In the genomic region with DNA sequence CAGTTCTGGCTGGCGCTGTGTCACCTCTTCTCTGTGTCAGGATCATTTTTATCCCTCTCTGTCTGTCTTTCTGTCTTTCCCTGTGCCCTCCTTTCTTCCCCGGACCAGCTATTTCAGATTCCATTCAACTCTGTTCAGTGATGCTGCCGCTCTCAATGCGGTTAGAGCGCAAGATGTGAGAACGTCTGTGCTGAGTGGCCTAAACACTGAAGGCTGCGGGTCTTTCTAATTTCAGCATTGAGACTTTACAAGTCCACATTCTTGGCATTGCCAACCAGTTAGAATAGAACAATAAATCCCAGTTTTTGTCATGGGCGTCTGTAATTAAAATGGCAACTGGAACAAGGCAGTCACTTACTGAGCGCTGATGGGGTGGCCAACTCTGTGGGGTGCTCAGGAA, we compare ENCODE assay signal across 16 cellular contexts.
"Had no signal": no experiment of that assay in that cellular context is flagged by ENCODE, and none has a peak within 500 bp of the region (broad histone marks: within the 10 kb centered on the region; RNA-seq: fewer than 3 reads in every experiment).

No MANE protein-coding gene starts in this region.

- H3K27me3 Mint-ChIP-seq: activated CD4-positive, alpha-beta memory T cell treated with anti-CD3 and anti-CD28 coated beads, Interleukin-2, amount 10 ng/mL, durations not matched to agents 7 days and 5 days; activated naive CD8-positive, alpha-beta T cell treated with anti-CD3 and anti-CD28 coated beads, Interleukin-2, amount 10 ng/mL, durations not matched to agents 7 days and 5 days had no signal

- DNase-seq: activated CD4-positive, alpha-beta memory T cell treated with anti-CD3 and anti-CD28 coated beads, Interleukin-2, amount 10 ng/mL, durations not matched to agents 7 days and 5 days; activated CD8-positive, alpha-beta memory T cell treated with anti-CD3 and anti-CD28 coated beads, Interleukin-2, amount 50 U/mL, for 4 hours; activated gamma-delta T cell treated with Interleukin-2 at 50 U/mL for 16 hours; activated naive CD8-positive, alpha-beta T cell treated with anti-CD3 and anti-CD28 coated beads, Interleukin-2, amount 10 ng/mL, durations not matched to agents 7 days and 5 days; activated T-cell treated with anti-CD3 and anti-CD28 coated beads, Interleukin-2, amount 50 U/mL, for 48 hours; aorta; left colon; lower lobe of right lung; stimulated activated CD4-positive, alpha-beta T cell treated with anti-CD3 and anti-CD28 coated beads, Interleukin-15, amount 100 ng/mL, for 24 hours; stimulated activated CD4-positive, alpha-beta T cell treated with anti-CD3 and anti-CD28 coated beads, Interleukin-4, amount 100 ng/mL, for 1 hour; stimulated activated naive CD4-positive, alpha-beta T cell; WERI-Rb-1 had no signal

- H3K27me3 ChIP-seq: cardiac muscle cell, neutrophil had no signal

- H3K36me3 ChIP-seq: cardiac muscle cell, WERI-Rb-1 had no signal

- ATAC-seq: left colon, SK-N-SH treated with all-trans-retinoic acid at 6 μM for 48 hours had no signal

- H3K4me3 ChIP-seq: cardiac muscle cell, lower lobe of right lung, skin epidermis had no signal

- H3K9me3 Mint-ChIP-seq: activated CD4-positive, alpha-beta memory T cell treated with anti-CD3 and anti-CD28 coated beads, Interleukin-2, amount 10 ng/mL, durations not matched to agents 7 days and 5 days; activated naive CD8-positive, alpha-beta T cell treated with anti-CD3 and anti-CD28 coated beads, Interleukin-2, amount 10 ng/mL, durations not matched to agents 7 days and 5 days had no signal

- H3K27ac ChIP-seq: cardiac muscle cell, neutrophil, skin epidermis, WERI-Rb-1 had no signal

- H3K4me3 Mint-ChIP-seq: activated CD4-positive, alpha-beta memory T cell treated with anti-CD3 and anti-CD28 coated beads, Interleukin-2, amount 10 ng/mL, durations not matched to agents 7 days and 5 days; activated naive CD8-positive, alpha-beta T cell treated with anti-CD3 and anti-CD28 coated beads, Interleukin-2, amount 10 ng/mL, durations not matched to agents 7 days and 5 days had no signal

- H3K27ac Mint-ChIP-seq: activated CD4-positive, alpha-beta memory T cell treated with anti-CD3 and anti-CD28 coated beads, Interleukin-2, amount 10 ng/mL, durations not matched to agents 7 days and 5 days; activated naive CD8-positive, alpha-beta T cell treated with anti-CD3 and anti-CD28 coated beads, Interleukin-2, amount 10 ng/mL, durations not matched to agents 7 days and 5 days had no signal

- H3K9me3 ChIP-seq: lower lobe of right lung, neutrophil had no signal
